ENCODE assay signal across 11 cellular contexts in genomic region chr17:80457236-80457856, GRCh38. TPM values are rescaled to one million over a fixed set of nuclear protein-coding genes. Genes with fewer than 3 reads are reported as not detected.
DNase-seq lines count a peak whose midpoint lies in the region; ATAC-seq, FAIRE-seq and TF ChIP-seq lines count a peak whose summit lies in the region.
"Had no signal": no experiment of that assay in that cellular context is flagged by ENCODE, and none has a peak within 500 bp of the region (broad histone marks: within the 10 kb centered on the region; RNA-seq: fewer than 3 reads in every experiment).

No MANE protein-coding gene starts in this region.

- no peaks in the 10 kb centered on the region for H4K20me1 ChIP-seq in Loucy (ENCODE audit: insufficient read depth, low read length, poor library complexity, severe bottlenecking)

- peaks cover 16% of the 10 kb centered on the region for H3K79me2 ChIP-seq in Loucy (ENCODE audit: insufficient read depth, low read length)

- no peak for TF ChIP-seq CTCF in CD4-positive, alpha-beta T cell (IDR thresholded peaks at IDR 0.05)
- no peak for TF ChIP-seq CTCF in Loucy (conservative IDR thresholded peaks at IDR 0.05; ENCODE audit: low read length)
- TF ChIP-seq CTCF in nephron (IDR thresholded peaks at IDR 0.05; ENCODE audit: unreplicated experiment in 3 of 3), result no peak

- H3K27ac ChIP-seq in CD4-positive, alpha-beta T cell (ENCODE audit: low read depth, low read length), result no peak overlapping the region

- H3K36me3 Mint-ChIP-seq in CD4-positive, alpha-beta T cell (ENCODE audit: low read depth), result peaks cover 3% of the 10 kb centered on the region
- H3K36me3 Mint-ChIP-seq in activated CD8-positive, alpha-beta T cell treated with anti-CD3 and anti-CD28 coated beads, Interleukin-2, amount 10 ng/mL, durations not matched to agents 7 days and 5 days (ENCODE audit: low read depth), result no peaks in the 10 kb centered on the region
- no peaks in the 10 kb centered on the region for H3K36me3 Mint-ChIP-seq in nephron (ENCODE audit: low read depth)

- peaks cover 15% of the 10 kb centered on the region for H3K4me1 Mint-ChIP-seq in CD4-positive, alpha-beta T cell (ENCODE audit: low read depth)
- H3K4me1 Mint-ChIP-seq in activated CD8-positive, alpha-beta T cell treated with anti-CD3 and anti-CD28 coated beads, Interleukin-2, amount 10 ng/mL, durations not matched to agents 7 days and 5 days (ENCODE audit: low read depth), result peaks cover 48% of the 10 kb centered on the region
- peaks cover 58% of the 10 kb centered on the region for H3K4me1 Mint-ChIP-seq in nephron

- H2AFZ ChIP-seq in Loucy (ENCODE audit: low read length), result no peak overlapping the region

- H3K27ac Mint-ChIP-seq in CD4-positive, alpha-beta T cell, result peak overlapping the region; percentile 94
- peak overlapping the region; percentile 53 for H3K27ac Mint-ChIP-seq in activated CD8-positive, alpha-beta T cell treated with anti-CD3 and anti-CD28 coated beads, Interleukin-2, amount 10 ng/mL, durations not matched to agents 7 days and 5 days
- peak overlapping the region; percentile 29 to 84 (median 78) for H3K27ac Mint-ChIP-seq in nephron
- H3K27ac Mint-ChIP-seq: activated naive CD4-positive, alpha-beta T cell treated with anti-CD3 and anti-CD28 coated beads for 36 hours had no signal

- peak overlapping the region; percentile 58 for H3K4me3 Mint-ChIP-seq in CD4-positive, alpha-beta T cell
- H3K4me3 Mint-ChIP-seq in activated CD8-positive, alpha-beta T cell treated with anti-CD3 and anti-CD28 coated beads, Interleukin-2, amount 10 ng/mL, durations not matched to agents 7 days and 5 days, result peak overlapping the region; percentile 16
- H3K4me3 Mint-ChIP-seq in nephron, result peak overlapping the region; percentile 67 to 74 (median 68)
- H3K4me3 Mint-ChIP-seq: activated naive CD4-positive, alpha-beta T cell treated with anti-CD3 and anti-CD28 coated beads for 36 hours had no signal

- CTCF ChIA-PET in CD4-positive, alpha-beta T cell (lab: Charles Lee), result no interaction called here
- CTCF ChIA-PET in activated CD8-positive, alpha-beta T cell treated with anti-CD3 and anti-CD28 coated beads, Interleukin-2, amount 10 ng/mL, durations not matched to agents 7 days and 5 days (lab: Charles Lee), result no interaction called here

- TF ChIP-seq POLR2A in GM12891 (IDR thresholded peaks at IDR 0.05; ENCODE audit: low read depth, low read length), result no peak

- no peak for FAIRE-seq in GM12891 (lab: Jason Lieb, UNC)
- FAIRE-seq: GM12892 had no signal

- no peak for ATAC-seq in CD4-positive, alpha-beta T cell (ENCODE audit: poor library complexity)
- no peak for ATAC-seq in activated CD8-positive, alpha-beta T cell treated with anti-CD3 and anti-CD28 coated beads, Interleukin-2, amount 10 ng/mL, durations not matched to agents 7 days and 5 days
- no peak for ATAC-seq in GM18519 (IDR thresholded peaks at IDR 0.05; ENCODE audit: low FRiP score, unreplicated experiment)

- no peaks in the 10 kb centered on the region for H3K9me3 ChIP-seq in CD4-positive, alpha-beta T cell (ENCODE audit: control insufficient read depth, low read length)
- no peaks in the 10 kb centered on the region for H3K9me3 ChIP-seq in Loucy (ENCODE audit: insufficient read depth, low read depth, low read length)

- H3K9ac ChIP-seq in Loucy (ENCODE audit: low read depth, low read length, poor library complexity, severe bottlenecking), result peak overlapping the region; percentile 100

- no peaks in the 10 kb centered on the region for H3K27me3 ChIP-seq in CD4-positive, alpha-beta T cell (ENCODE audit: control insufficient read depth, insufficient read depth, low read length)
- H3K27me3 ChIP-seq in Loucy (ENCODE audit: insufficient read depth, low read length, poor library complexity, severe bottlenecking), result no peaks in the 10 kb centered on the region

- POLR2A ChIA-PET in CD4-positive, alpha-beta T cell (lab: Charles Lee), result no interaction called here
- POLR2A ChIA-PET in activated CD8-positive, alpha-beta T cell treated with anti-CD3 and anti-CD28 coated beads, Interleukin-2, amount 10 ng/mL, durations not matched to agents 7 days and 5 days (lab: Charles Lee), result no interaction called here

- H3K9me2 ChIP-seq in Loucy (replicated peaks; ENCODE audit: low read depth, low read length), result no peaks in the 10 kb centered on the region

- peaks cover 36% of the 10 kb centered on the region for H3K27me3 Mint-ChIP-seq in CD4-positive, alpha-beta T cell
- peaks cover 25% of the 10 kb centered on the region for H3K27me3 Mint-ChIP-seq in activated CD8-positive, alpha-beta T cell treated with anti-CD3 and anti-CD28 coated beads, Interleukin-2, amount 10 ng/mL, durations not matched to agents 7 days and 5 days (ENCODE audit: low read depth)
- peaks cover 42% of the 10 kb centered on the region for H3K27me3 Mint-ChIP-seq in nephron (ENCODE audit: low read depth)

- no peak for DNase-seq in CD4-positive, alpha-beta T cell
- DNase-seq in activated CD8-positive, alpha-beta T cell treated with anti-CD3 and anti-CD28 coated beads, Interleukin-2, amount 10 ng/mL, durations not matched to agents 7 days and 5 days, result peak; percentile 52
- DNase-seq in NCI-H526 (lab: John Stamatoyannopoulos, UW) (no peak), NCI-H1092 (lab: John Stamatoyannopoulos, UW) (no peak), GM12891 (ENCODE audit: insufficient read length, low spot score) (no peak)
- DNase-seq: activated naive CD4-positive, alpha-beta T cell treated with anti-CD3 and anti-CD28 coated beads for 36 hours; T-helper 9 cell had no signal

- intact Hi-C loops in CD4-positive, alpha-beta T cell (cut with DNase I, micrococcal nuclease), result loop anchor here in 1 of 2 experiments (5.0 to 10.0 kb wide), 4 partner anchors 313 to 1057 kb away; partner anchors contain the start of genes ACTG1, BAIAP2, EIF4A3 and GAA

- peaks cover 54% of the 10 kb centered on the region for H3K4me1 ChIP-seq in Loucy (ENCODE audit: insufficient read depth, low read length, poor library complexity, severe bottlenecking)

- no peaks in the 10 kb centered on the region for H3F3A ChIP-seq in Loucy (ENCODE audit: low read depth)

- peak overlapping the region; percentile 59 for H3K4me3 ChIP-seq in Loucy (ENCODE audit: low read length, poor library complexity, severe bottlenecking)

- H3K9me3 Mint-ChIP-seq in CD4-positive, alpha-beta T cell, result no peaks in the 10 kb centered on the region
- no peaks in the 10 kb centered on the region for H3K9me3 Mint-ChIP-seq in activated CD8-positive, alpha-beta T cell treated with anti-CD3 and anti-CD28 coated beads, Interleukin-2, amount 10 ng/mL, durations not matched to agents 7 days and 5 days (ENCODE audit: insufficient read depth)
- no peaks in the 10 kb centered on the region for H3K9me3 Mint-ChIP-seq in nephron
- H3K9me3 Mint-ChIP-seq: activated naive CD4-positive, alpha-beta T cell treated with anti-CD3 and anti-CD28 coated beads for 36 hours had no signal

- H3K36me3 ChIP-seq in Loucy (ENCODE audit: insufficient read depth, low read length), result no peaks in the 10 kb centered on the region

- H3K4me2 ChIP-seq in Loucy (ENCODE audit: low read depth, low read length, poor library complexity, severe bottlenecking), result peak overlapping the region; percentile 92

TF ChIP-seq in GM12891, 5 proteins besides CTCF, POLR2A, EP300 and RAD21:
- TF ChIP-seq SPI1 (IDR thresholded peaks at IDR 0.05; ENCODE audit: low read depth, low read length), result no peak
- TF ChIP-seq POU2F2 (IDR thresholded peaks at IDR 0.05; ENCODE audit: low read depth, low read length), result no peak
- TF ChIP-seq POLR2AphosphoS5 (IDR thresholded peaks at IDR 0.05; ENCODE audit: low read depth, low read length), result no peak
- TF ChIP-seq PAX5 (IDR thresholded peaks at IDR 0.05; ENCODE audit: insufficient read depth, low read length, severe bottlenecking), result no peak

RNA-seq across cellular contexts. Expression of gene NPTX1, which starts 19.1 kb away (rescaled TPM):
- total RNA-seq in CD4-positive, alpha-beta T cell, result under 1 TPM; 0.25 to 0.58 TPM
- 10 to 100 TPM; 16.7 to 18.9 TPM for total RNA-seq in activated CD8-positive, alpha-beta T cell treated with anti-CD3 and anti-CD28 coated beads, Interleukin-2, amount 10 ng/mL, durations not matched to agents 7 days and 5 days
- 0.05 TPM for polyA plus RNA-seq in GM12891 (2012; ENCODE audit: low read depth, missing spikeins)

RNA-seq across cellular contexts. Expression of gene ENDOV, which starts 42.4 kb away (rescaled TPM):
- 10 to 100 TPM; 10.1 to 12.0 TPM for total RNA-seq in CD4-positive, alpha-beta T cell
- total RNA-seq in activated CD8-positive, alpha-beta T cell treated with anti-CD3 and anti-CD28 coated beads, Interleukin-2, amount 10 ng/mL, durations not matched to agents 7 days and 5 days, result 10 to 100 TPM; 15.7 to 18.7 TPM
- polyA plus RNA-seq in GM12891 (2012; ENCODE audit: low read depth, missing spikeins), result 9.1 TPM

Comparison
In these comparisons a context has a peak if more than half of its experiments do, and no peak if none do; other contexts are left out.
1. H3K4me3 Mint-ChIP-seq: peak in every context shown above with its lines; median percentile 68 in nephron; 58 in CD4-positive, alpha-beta T cell; 16 in activated CD8-positive, alpha-beta T cell treated with anti-CD3 and anti-CD28 coated beads, Interleukin-2, amount 10 ng/mL, durations not matched to agents 7 days and 5 days.
2. RNA of gene NPTX1, which starts 19.1 kb away (total RNA-seq): 16.7 to 18.9 TPM in activated CD8-positive, alpha-beta T cell treated with anti-CD3 and anti-CD28 coated beads, Interleukin-2, amount 10 ng/mL, durations not matched to agents 7 days and 5 days; 0.25 to 0.58 TPM in CD4-positive, alpha-beta T cell; every median in the first group is over 10 times any median in the second.
3. Peak in every context shown above with its lines, with median percentiles within 50 percentile points of each other: H3K27ac Mint-ChIP-seq.